Comparison of ENCODE assay signal across 8 cellular contexts in the genomic region with DNA sequence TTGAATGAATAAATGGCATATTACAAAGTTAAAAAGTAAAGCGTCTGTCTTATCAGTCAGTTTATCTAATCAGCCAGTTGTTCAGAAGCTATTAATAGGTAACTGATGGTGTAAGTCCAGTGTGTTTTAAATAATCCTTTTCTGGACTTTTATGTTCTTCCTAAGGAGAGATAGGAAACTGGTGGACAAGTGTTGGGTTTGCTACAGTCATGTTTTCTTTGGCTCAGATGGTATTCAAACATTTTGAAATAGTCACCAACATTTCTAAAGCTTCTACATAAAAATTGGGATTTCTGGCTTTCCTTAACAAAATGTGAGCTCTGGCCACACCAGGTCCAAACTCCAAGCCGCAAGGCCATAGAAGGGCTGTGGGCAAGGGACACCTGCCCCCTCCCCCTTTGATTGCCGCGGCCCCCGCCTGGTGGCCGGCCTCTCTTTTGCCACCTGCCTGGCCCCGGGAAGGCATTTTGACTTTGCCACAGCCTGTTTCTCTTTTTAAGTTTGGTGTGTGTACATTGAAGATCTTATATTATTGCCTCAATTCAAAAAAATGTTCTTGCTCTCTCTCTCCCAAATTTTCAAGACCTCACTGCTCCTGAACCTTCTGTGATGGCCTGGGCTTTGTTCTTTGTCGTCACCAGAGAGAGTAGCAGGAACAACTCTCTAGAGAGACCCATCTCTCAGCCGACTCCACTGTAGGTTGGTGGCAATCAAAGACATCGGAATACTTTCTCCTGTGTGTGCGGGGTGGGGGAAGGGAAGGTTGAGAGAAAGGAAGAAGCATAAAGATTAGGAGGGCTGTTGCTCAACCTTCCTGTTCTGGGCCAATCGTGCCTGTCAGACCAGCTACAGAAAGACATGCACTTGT.
DNase-seq lines count a peak whose midpoint lies in the region; ATAC-seq and TF ChIP-seq lines count a peak whose summit lies in the region.

No MANE protein-coding gene starts in this region.

- POLR2A ChIA-PET in CD4-positive, alpha-beta T cell (lab: Charles Lee): interaction anchor here (0.9 to 1.7 kb wide), 3 partner anchors 9 to 83 kb away, joined by 3 to 5 read pairs (median 4); no protein-coding TSS in a partner anchor

- TF ChIP-seq CTCF in CD4-positive, alpha-beta T cell (IDR thresholded peaks at IDR 0.05): no peak

- H3K27me3 Mint-ChIP-seq in CD4-positive, alpha-beta T cell: no peaks in the 10 kb centered on the region

- H3K4me1 Mint-ChIP-seq in CD4-positive, alpha-beta T cell (ENCODE audit: low read depth): peaks cover 32% of the 10 kb centered on the region

- intact Hi-C loops in CD4-positive, alpha-beta T cell (cut with DNase I, micrococcal nuclease): no loop called here

- H3K4me3 Mint-ChIP-seq in CD4-positive, alpha-beta T cell: peak overlapping the region; percentile 47

- no peaks in the 10 kb centered on the region for H3K36me3 Mint-ChIP-seq in CD4-positive, alpha-beta T cell (ENCODE audit: low read depth)

- ATAC-seq in CD4-positive, alpha-beta T cell (ENCODE audit: poor library complexity): peak; percentile 58
- no peak for ATAC-seq in GM19397 (IDR thresholded peaks at IDR 0.05; ENCODE audit: unreplicated experiment)
- no peak for ATAC-seq in GM18907 (IDR thresholded peaks at IDR 0.05; ENCODE audit: unreplicated experiment)
- ATAC-seq in GM21367 (IDR thresholded peaks at IDR 0.05; ENCODE audit: unreplicated experiment): no peak

- H3K9me3 ChIP-seq in CD4-positive, alpha-beta T cell (ENCODE audit: control insufficient read depth, low read length): no peaks in the 10 kb centered on the region

- no peaks in the 10 kb centered on the region for H3K27me3 ChIP-seq in CD4-positive, alpha-beta T cell (ENCODE audit: control insufficient read depth, insufficient read depth, low read length)

- peak overlapping the region; percentile 76 for H3K27ac Mint-ChIP-seq in CD4-positive, alpha-beta T cell

- no peaks in the 10 kb centered on the region for H3K9me3 Mint-ChIP-seq in CD4-positive, alpha-beta T cell

- CTCF ChIA-PET in CD4-positive, alpha-beta T cell (lab: Charles Lee): interaction anchor here (0.7 to 0.8 kb wide), 2 partner anchors 12 to 152 kb away, joined by 3 read pairs; no protein-coding TSS in a partner anchor

- H3K27ac ChIP-seq in CD4-positive, alpha-beta T cell (ENCODE audit: low read depth, low read length): no peak overlapping the region

- DNase-seq in CD4-positive, alpha-beta T cell: peak in 1 of 10 experiments; percentile 19
- peak; percentile 92 for DNase-seq in NOMO-1 treated with DMSO at 0.1 percent for 48 hours (lab: John Stamatoyannopoulos, UW; ENCODE audit: unreplicated experiment)
- peak; percentile 29 for DNase-seq in astrocyte of the hippocampus (ENCODE audit: low read depth, low spot score)
- DNase-seq in midbrain (lab: John Stamatoyannopoulos, UW): peak; percentile 13
- DNase-seq in RKO (ENCODE audit: low spot score): no peak
